Comparison of ENCODE assay signal across 19 cellular contexts in genomic region chr9:26129216-26129615, GRCh38.
"Had no signal": no experiment of that assay in that cellular context is flagged by ENCODE, and none has a peak within 500 bp of the region (broad histone marks: within the 10 kb centered on the region; RNA-seq: fewer than 3 reads in every experiment).

No MANE protein-coding gene starts in this region.

- H3K27ac ChIP-seq: heart right ventricle, left lung, psoas muscle, testis had no signal

- H3K4me1 ChIP-seq: heart right ventricle, left lung, psoas muscle, testis had no signal

- H3K9me3 ChIP-seq: heart right ventricle, left lung, psoas muscle, testis had no signal

- H3K36me3 ChIP-seq: heart right ventricle, left lung had no signal

- ATAC-seq: activated CD8-positive, alpha-beta memory T cell treated with anti-CD3 and anti-CD28 coated beads, Interleukin-2, amount 10 ng/mL, durations not matched to agents 7 days and 5 days; heart right ventricle; left lung; psoas muscle; sciatic nerve; stimulated activated naive CD8-positive, alpha-beta T cell treated with anti-CD3 and anti-CD28 coated beads, Interleukin-15, Interleukin-2, amounts not matched to agents 100 U/mL and 50 U/mL, for 24 hours; T-helper 17 cell had no signal

- H3K27me3 ChIP-seq: heart right ventricle, left lung, testis had no signal

- DNase-seq: activated CD4-positive, alpha-beta T cell treated with anti-CD3 and anti-CD28 coated beads, Interleukin-2, amount 50 U/mL, for 48 hours; activated CD4-positive, CD25-positive, alpha-beta regulatory T cell treated with anti-CD3 and anti-CD28 coated beads, Interleukin-2, amount 50 U/mL, for 72 hours; activated CD8-positive, alpha-beta memory T cell treated with anti-CD3 and anti-CD28 coated beads, Interleukin-2, amount 10 ng/mL, durations not matched to agents 7 days and 5 days; activated effector memory CD4-positive, alpha-beta T cell treated with Interleukin-2 at 50 U/mL for 16 hours; activated T-cell treated with anti-CD3 and anti-CD28 coated beads, Interleukin-2, amount 50 U/mL, for 24 hours; amniotic stem cell; foreskin melanocyte; heart right ventricle; islet precursor cell; left lung; nephron progenitor cell; psoas muscle; stimulated activated CD4-positive, alpha-beta T cell treated with anti-CD3 and anti-CD28 coated beads, Interleukin-12 subunit alpha, Interleukin-12 subunit beta, amount 100 ng/mL, for 4 hours; stimulated activated CD8-positive, alpha-beta memory T cell treated with anti-CD3 and anti-CD28 coated beads, Interleukin-4, amount 100 ng/mL, for 48 hours; stimulated activated naive CD8-positive, alpha-beta T cell treated with anti-CD3 and anti-CD28 coated beads, Interleukin-15, Interleukin-2, amounts not matched to agents 100 U/mL and 50 U/mL, for 24 hours; T-helper 17 cell; testis had no signal

- FAIRE-seq: urothelium cell line had no signal

- H3K4me3 ChIP-seq: heart right ventricle, left lung, psoas muscle, testis had no signal
